8 cellular contexts compared by ENCODE assay signal in genomic region chr6:57173886-57174510, GRCh38. TPM values are rescaled to one million over a fixed set of nuclear protein-coding genes. Genes with fewer than 3 reads are reported as not detected.
DNase-seq lines count a peak whose midpoint lies in the region; ATAC-seq and TF ChIP-seq lines count a peak whose summit lies in the region.

No MANE protein-coding gene starts in this region.

- 60 to 64% methylated on average over 5 of the region's 5 CpGs for WGBS in upper lobe of left lung, 2 donors
- WGBS in neuronal stem cell (ENCODE audit: extremely low coverage in 2 of 2, insufficient read length in 2 of 2, insufficient replicate concordance in 1 of 2), 2 donors, result no CpG with 5 or more reads among the region's 5 CpGs

- H3K27ac ChIP-seq in HL-60 (replicated peaks) (peak overlapping the region; percentile 89), upper lobe of left lung (peak overlapping the region; percentile 4 to 92 (median 31)), neuronal stem cell (replicated peaks; ENCODE audit: low read length) (no peak overlapping the region)

- no peak overlapping the region for H3K14ac ChIP-seq in neuronal stem cell (ENCODE audit: low read length)

- no peak overlapping the region for H4K8ac ChIP-seq in neuronal stem cell (ENCODE audit: low read depth, low read length)

- H3K4me3 ChIP-seq in BJ (ENCODE audit: low read depth, low read length) (peak overlapping the region; percentile 86), HL-60 (replicated peaks; ENCODE audit: insufficient read depth, low read length) (peak overlapping the region; percentile 73), upper lobe of left lung (peak overlapping the region in 3 of 4 donors; percentile 71 to 79 (median 73)), neuronal stem cell (ENCODE audit: low read length in 2 of 2) (no peak overlapping the region)

- DNase-seq in BJ (ENCODE audit: low read depth) (peak; percentile 44), HL-60 (ENCODE audit: low read depth in 1 of 2, low spot score in 1 of 2) (no peak), iPS-NIHi7 (ENCODE audit: extremely low spot score) (peak; percentile 36), upper lobe of left lung (no peak), occipital lobe (lab: John Stamatoyannopoulos, UW) (no peak), neuronal stem cell (ENCODE audit: low spot score) (no peak), NCI-H187 treated with DMSO at 0.1 percent for 48 hours (lab: John Stamatoyannopoulos, UW) (no peak)
- DNase-seq in activated CD8-positive, alpha-beta T cell treated with anti-CD3 and anti-CD28 coated beads, Interleukin-2, amount 10 ng/mL, durations not matched to agents 7 days and 5 days, result no peak

- H3K36me3 Mint-ChIP-seq in activated CD8-positive, alpha-beta T cell treated with anti-CD3 and anti-CD28 coated beads, Interleukin-2, amount 10 ng/mL, durations not matched to agents 7 days and 5 days (ENCODE audit: low read depth), result peaks cover 23% of the 10 kb centered on the region

- POLR2A ChIA-PET in BJ (lab: Charles Lee), result no interaction called here
- POLR2A ChIA-PET in activated CD8-positive, alpha-beta T cell treated with anti-CD3 and anti-CD28 coated beads, Interleukin-2, amount 10 ng/mL, durations not matched to agents 7 days and 5 days (lab: Charles Lee), result interaction anchor here (1.0 kb wide), 1 partner anchor 84 kb away, joined by 4 read pairs; the partner anchor contains the start of gene ZNF451

- no peak overlapping the region for H3K4ac ChIP-seq in neuronal stem cell (ENCODE audit: low read length)

- H3K27me3 ChIP-seq in BJ (ENCODE audit: control insufficient read depth, insufficient read depth, low read length) (no peaks in the 10 kb centered on the region), HL-60 (ENCODE audit: insufficient read depth, poor library complexity, severe bottlenecking) (no peaks in the 10 kb centered on the region), upper lobe of left lung (no peaks in the 10 kb centered on the region), neuronal stem cell (ENCODE audit: control insufficient read depth in 3 of 3, insufficient read depth in 3 of 3, low read depth in 1 of 3, low read length in 3 of 3) (peaks cover 0 to 10% (median 0%) of the 10 kb centered on the region in 3 experiments)

- no peak overlapping the region for H2BK5ac ChIP-seq in neuronal stem cell (ENCODE audit: low read length)

- no peak overlapping the region for H3K18ac ChIP-seq in neuronal stem cell (ENCODE audit: low read length)

- peak overlapping the region; percentile 94 for H3K27ac Mint-ChIP-seq in activated CD8-positive, alpha-beta T cell treated with anti-CD3 and anti-CD28 coated beads, Interleukin-2, amount 10 ng/mL, durations not matched to agents 7 days and 5 days

- no peaks in the 10 kb centered on the region for H3K27me3 Mint-ChIP-seq in activated CD8-positive, alpha-beta T cell treated with anti-CD3 and anti-CD28 coated beads, Interleukin-2, amount 10 ng/mL, durations not matched to agents 7 days and 5 days (ENCODE audit: low read depth)

- H3K9ac ChIP-seq in neuronal stem cell (ENCODE audit: low read depth, low read length, poor library complexity), result no peak overlapping the region

- CTCF ChIA-PET in BJ (lab: Yijun Ruan, JAX), result interaction anchor here (0.8 to 0.9 kb wide), 2 partner anchors 12 to 141 kb away, joined by 3 read pairs; no protein-coding TSS in a partner anchor
- CTCF ChIA-PET in activated CD8-positive, alpha-beta T cell treated with anti-CD3 and anti-CD28 coated beads, Interleukin-2, amount 10 ng/mL, durations not matched to agents 7 days and 5 days (lab: Charles Lee), result no interaction called here

- peaks cover 40% of the 10 kb centered on the region for H3K4me1 Mint-ChIP-seq in activated CD8-positive, alpha-beta T cell treated with anti-CD3 and anti-CD28 coated beads, Interleukin-2, amount 10 ng/mL, durations not matched to agents 7 days and 5 days (ENCODE audit: low read depth)

- no peaks in the 10 kb centered on the region for H3K9me3 Mint-ChIP-seq in activated CD8-positive, alpha-beta T cell treated with anti-CD3 and anti-CD28 coated beads, Interleukin-2, amount 10 ng/mL, durations not matched to agents 7 days and 5 days (ENCODE audit: insufficient read depth)

- TF ChIP-seq CTCF in BJ (IDR thresholded peaks at IDR 0.05; ENCODE audit: insufficient read depth, low read depth, low read length) (no peak), HL-60 (IDR thresholded peaks at IDR 0.05; ENCODE audit: insufficient read depth, low read length) (no peak), upper lobe of left lung (IDR thresholded peaks at IDR 0.05) (no peak)

- peaks cover 3% of the 10 kb centered on the region for H3K79me1 ChIP-seq in neuronal stem cell (ENCODE audit: low read depth, low read length)

- peak overlapping the region; percentile 87 for H3K4me3 Mint-ChIP-seq in activated CD8-positive, alpha-beta T cell treated with anti-CD3 and anti-CD28 coated beads, Interleukin-2, amount 10 ng/mL, durations not matched to agents 7 days and 5 days

- no peak for TF ChIP-seq EP300 in upper lobe of left lung (IDR thresholded peaks at IDR 0.05)

- no peak overlapping the region for H2BK15ac ChIP-seq in neuronal stem cell (ENCODE audit: low read length)

- no peak overlapping the region for H2BK120ac ChIP-seq in neuronal stem cell (ENCODE audit: low read depth, low read length)

- no peak overlapping the region for H2AK5ac ChIP-seq in neuronal stem cell (ENCODE audit: low read depth, low read length)

- no peak for ATAC-seq in activated CD8-positive, alpha-beta T cell treated with anti-CD3 and anti-CD28 coated beads, Interleukin-2, amount 10 ng/mL, durations not matched to agents 7 days and 5 days
- peak in 1 of 2 donors; percentile 26 for ATAC-seq in upper lobe of left lung (ENCODE audit: low FRiP score in 2 of 2)

- H3K4me1 ChIP-seq in upper lobe of left lung, result peaks cover 6 to 20% (median 7%) of the 10 kb centered on the region in 4 donors
- peaks cover 5 to 8% of the 10 kb centered on the region in 2 donors for H3K4me1 ChIP-seq in neuronal stem cell (ENCODE audit: control insufficient read depth in 2 of 2, insufficient read depth in 1 of 2, low read depth in 1 of 2, low read length in 2 of 2)

- no peak overlapping the region for H4K91ac ChIP-seq in neuronal stem cell (ENCODE audit: low read depth, low read length, poor library complexity)

- H3K4me2 ChIP-seq in neuronal stem cell (ENCODE audit: insufficient read depth, low read length, poor library complexity, severe bottlenecking), result no peak overlapping the region

- H3K9me3 ChIP-seq in upper lobe of left lung (no peaks in the 10 kb centered on the region), neuronal stem cell (replicated peaks in 1 of 2; ENCODE audit: control insufficient read depth in 2 of 2, insufficient read depth in 1 of 2, low read depth in 1 of 2, low read length in 2 of 2) (no peaks in the 10 kb centered on the region)

- TF ChIP-seq POLR2A in upper lobe of left lung (IDR thresholded peaks at IDR 0.05), result no peak

- no peaks in the 10 kb centered on the region; the same call in 1 of the 2 replicates for H3K36me3 ChIP-seq in BJ (ENCODE audit: control insufficient read depth, insufficient read depth, low read length)
- H3K36me3 ChIP-seq in upper lobe of left lung, result no peaks in the 10 kb centered on the region
- peaks cover 0 to 7% of the 10 kb centered on the region in 2 donors for H3K36me3 ChIP-seq in neuronal stem cell (replicated peaks in 1 of 2; ENCODE audit: control insufficient read depth in 2 of 2, insufficient read depth in 2 of 2, low read length in 2 of 2)

- no peak overlapping the region for H2AFZ ChIP-seq in neuronal stem cell (ENCODE audit: low read length)

- H2BK12ac ChIP-seq in neuronal stem cell (ENCODE audit: low read length), result no peak overlapping the region

- H3K23ac ChIP-seq in neuronal stem cell (ENCODE audit: low read depth, low read length, poor library complexity), result no peak overlapping the region

RNA-seq across cellular contexts. Expression of gene BAG2, which starts 1.9 kb away (rescaled TPM):
- 11.2 and 22.1 TPM in 2 replicates for polyA plus RNA-seq in BJ (2011; rRNA removed)
- polyA minus RNA-seq in BJ (2011; rRNA and poly(A)+ RNA removed), result 7.2 and 7.3 TPM in 2 replicates
- 1 to 10 TPM; 8.1 to 9.4 TPM for total RNA-seq in activated CD8-positive, alpha-beta T cell treated with anti-CD3 and anti-CD28 coated beads, Interleukin-2, amount 10 ng/mL, durations not matched to agents 7 days and 5 days
- total RNA-seq in upper lobe of left lung (1 to 10 TPM; 2.1 to 7.4 (median 4.4) TPM), occipital lobe (3.7 TPM)
- 0.46 TPM for polyA plus RNA-seq in neuronal stem cell (2013, experiment 1 of 2)
- 0.42 TPM for polyA plus RNA-seq in neuronal stem cell (2013, experiment 2 of 2)

RNA-seq across cellular contexts. Expression of gene RAB23, which starts 48.1 kb away (rescaled TPM):
- 20.6 and 51.0 TPM in 2 replicates for polyA plus RNA-seq in BJ (2011; rRNA removed)
- polyA minus RNA-seq in BJ (2011; rRNA and poly(A)+ RNA removed), result 10.2 and 11.8 TPM in 2 replicates
- total RNA-seq in activated CD8-positive, alpha-beta T cell treated with anti-CD3 and anti-CD28 coated beads, Interleukin-2, amount 10 ng/mL, durations not matched to agents 7 days and 5 days, result 1 to 10 TPM; 2.4 to 3.1 TPM
- total RNA-seq in upper lobe of left lung, result 10 to 100 TPM in 2 of 6 donors, 1 to 10 TPM in 4; 6.3 to 19.7 (median 9.1) TPM
- total RNA-seq in occipital lobe, result 51.3 TPM
- polyA plus RNA-seq in neuronal stem cell (2013, experiment 1 of 2), result 14.4 TPM
- 14.9 TPM for polyA plus RNA-seq in neuronal stem cell (2013, experiment 2 of 2)

Comparison
In these comparisons a context has a peak if more than half of its experiments do, and no peak if none do; other contexts are left out.
1. DNase-seq: peak in BJ (single experiment) and iPS-NIHi7 (single experiment); none in HL-60 (0 of 2), activated CD8-positive, alpha-beta T cell treated with anti-CD3 and anti-CD28 coated beads, Interleukin-2, amount 10 ng/mL, durations not matched to agents 7 days and 5 days (single experiment), upper lobe of left lung (0 of 2), occipital lobe (single experiment), neuronal stem cell (single experiment) and NCI-H187 treated with DMSO at 0.1 percent for 48 hours (single experiment).
2. H3K4me3 ChIP-seq: peak in BJ (single experiment), HL-60 (single experiment) and upper lobe of left lung (3 of 4); none in neuronal stem cell (0 of 2).